ENCODE assay signal across 35 cellular contexts in the genomic region with DNA sequence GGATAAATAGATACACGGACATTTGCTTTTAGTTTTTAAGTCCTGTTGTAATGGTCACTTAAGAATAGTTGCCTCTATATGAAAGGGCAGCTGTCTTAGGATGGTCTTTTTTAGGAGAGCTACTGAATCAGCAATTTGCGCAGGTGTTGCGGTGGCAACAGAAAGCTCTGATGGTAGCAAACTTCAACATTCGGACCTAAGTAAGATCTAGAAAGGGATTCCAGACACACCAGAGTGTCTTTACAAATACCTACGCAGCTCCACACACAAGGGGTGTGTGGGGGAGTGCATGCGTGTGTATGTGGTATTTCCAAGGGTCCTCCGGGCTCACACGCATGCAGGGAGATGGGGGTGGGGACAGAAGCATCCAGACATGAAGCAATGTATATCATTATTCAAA.
"Had no signal": no experiment of that assay in that cellular context is flagged by ENCODE, and none has a peak within 500 bp of the region (broad histone marks: within the 10 kb centered on the region; RNA-seq: fewer than 3 reads in every experiment).

No MANE protein-coding gene starts in this region.

- H3K4me3 Mint-ChIP-seq: activated CD4-positive, alpha-beta memory T cell treated with anti-CD3 and anti-CD28 coated beads for 36 hours; activated CD4-positive, alpha-beta T cell treated with anti-CD3 and anti-CD28 coated beads for 36 hours; activated CD4-positive, alpha-beta T cell treated with anti-CD3 and anti-CD28 coated beads, Interleukin-2, amount 10 ng/mL, durations not matched to agents 24 days and 14 days; activated CD8-positive, alpha-beta memory T cell treated with anti-CD3 and anti-CD28 coated beads, Interleukin-2, amount 10 ng/mL, durations not matched to agents 7 days and 5 days; activated CD8-positive, alpha-beta T cell treated with anti-CD3 and anti-CD28 coated beads, Interleukin-2, amount 10 ng/mL, durations not matched to agents 7 days and 5 days; activated naive CD4-positive, alpha-beta T cell treated with anti-CD3 and anti-CD28 coated beads for 36 hours; activated naive CD4-positive, alpha-beta T cell treated with anti-CD3 and anti-CD28 coated beads, Interleukin-2, amount 50 U/mL, for 24 hours; activated naive CD8-positive, alpha-beta T cell treated with anti-CD3 and anti-CD28 coated beads for 36 hours; activated naive CD8-positive, alpha-beta T cell treated with anti-CD3 and anti-CD28 coated beads, Interleukin-2, amount 50 U/mL, for 24 hours; activated T-helper 1 cell treated with anti-CD3 and anti-CD28 coated beads, Interleukin-12 subunit alpha, Interleukin-12 subunit beta, Interleukin-2, Interleukin-4 antibody, amounts not matched to agents 30 ng/mL and 10 ng/mL and 1 ng/mL, durations not matched to agents 14 hours and 24 hours and 36 hours; dendritic cell treated with granulocyte-macrophage colony-stimulating factor and Interleukin-4, amounts not matched to agents 40 ng/mL and 50 ng/mL, for 4 days; endodermal cell had no signal

- H3K9me3 Mint-ChIP-seq: activated CD4-positive, alpha-beta memory T cell treated with anti-CD3 and anti-CD28 coated beads for 36 hours; activated CD4-positive, alpha-beta T cell treated with anti-CD3 and anti-CD28 coated beads, Interleukin-2, amount 10 ng/mL, durations not matched to agents 24 days and 14 days; activated naive CD4-positive, alpha-beta T cell treated with anti-CD3 and anti-CD28 coated beads for 36 hours; activated naive CD4-positive, alpha-beta T cell treated with anti-CD3 and anti-CD28 coated beads, Interleukin-2, amount 50 U/mL, for 24 hours; activated naive CD8-positive, alpha-beta T cell treated with anti-CD3 and anti-CD28 coated beads for 36 hours; activated naive CD8-positive, alpha-beta T cell treated with anti-CD3 and anti-CD28 coated beads, Interleukin-2, amount 50 U/mL, for 24 hours; activated T-helper 1 cell treated with anti-CD3 and anti-CD28 coated beads, Interleukin-12 subunit alpha, Interleukin-12 subunit beta, Interleukin-2, Interleukin-4 antibody, amounts not matched to agents 30 ng/mL and 10 ng/mL and 1 ng/mL, durations not matched to agents 14 hours and 24 hours and 36 hours; activated T-helper 2 cell treated with anti-CD3 and anti-CD28 coated beads, Interferon-gamma antibody, Interleukin-2, Interleukin-4, amounts not matched to agents 10 μg/mL and 5 μg/mL and 100 μg/mL, durations not matched to agents 14 hours and 24 hours and 36 hours; dendritic cell treated with granulocyte-macrophage colony-stimulating factor and Interleukin-4, amounts not matched to agents 40 ng/mL and 50 ng/mL, for 4 days; endodermal cell had no signal

- H3K27me3 ChIP-seq: colonic mucosa had no signal

- H3K27me3 Mint-ChIP-seq: activated CD4-positive, alpha-beta memory T cell treated with anti-CD3 and anti-CD28 coated beads for 36 hours; activated naive CD8-positive, alpha-beta T cell treated with anti-CD3 and anti-CD28 coated beads for 36 hours had no signal

- DNase-seq: activated CD4-positive, alpha-beta memory T cell treated with anti-CD3 and anti-CD28 coated beads for 36 hours; activated CD4-positive, alpha-beta T cell treated with anti-CD3 and anti-CD28 coated beads for 36 hours; activated CD4-positive, alpha-beta T cell treated with anti-CD3 and anti-CD28 coated beads, Interleukin-2, amount 10 ng/mL, durations not matched to agents 24 days and 14 days; activated CD4-positive, CD25-positive, alpha-beta regulatory T cell; activated CD4-positive, CD25-positive, alpha-beta regulatory T cell treated with anti-CD3 and anti-CD28 coated beads, Interleukin-2, amount 50 U/mL, for 72 hours; activated CD8-positive, alpha-beta memory T cell treated with anti-CD3 and anti-CD28 coated beads, Interleukin-2, amount 10 ng/mL, durations not matched to agents 7 days and 5 days; activated CD8-positive, alpha-beta memory T cell treated with anti-CD3 and anti-CD28 coated beads, Interleukin-2, amount 50 U/mL, for 4 hours; activated CD8-positive, alpha-beta T cell treated with anti-CD3 and anti-CD28 coated beads, Interleukin-2, amount 10 ng/mL, durations not matched to agents 7 days and 5 days; activated effector memory CD4-positive, alpha-beta T cell treated with anti-CD3 and anti-CD28 coated beads, Interleukin-2, amount 50 U/mL, for 16 hours; activated naive CD4-positive, alpha-beta T cell treated with anti-CD3 and anti-CD28 coated beads for 36 hours; activated naive CD8-positive, alpha-beta T cell treated with anti-CD3 and anti-CD28 coated beads for 36 hours; activated naive CD8-positive, alpha-beta T cell treated with anti-CD3 and anti-CD28 coated beads, Interleukin-2, amount 50 U/mL, for 24 hours; activated T-cell treated with anti-CD3 and anti-CD28 coated beads, Interleukin-2, amount 50 U/mL, for 1 hour; activated T-cell treated with anti-CD3 and anti-CD28 coated beads, Interleukin-2, amount 50 U/mL, for 48 hours; adrenal gland; amygdala; aorta; body of pancreas; central memory CD4-positive, alpha-beta T cell; cerebellar nuclear complex; colonic mucosa; dorsolateral prefrontal cortex; effector memory CD4-positive, alpha-beta T cell; endodermal cell; erythroblast; foreskin keratinocyte; head of caudate nucleus; T-helper 2 cell had no signal

- H3K9me3 ChIP-seq: adrenal gland, body of pancreas, colonic mucosa, esophagus muscularis mucosa, gastroesophageal sphincter had no signal

- H3K36me3 ChIP-seq: adrenal gland, cardiac muscle cell, colonic mucosa, esophagus muscularis mucosa, gastroesophageal sphincter had no signal

- H3K27ac ChIP-seq: adrenal gland, body of pancreas, cardiac muscle cell, colonic mucosa, dorsolateral prefrontal cortex, esophagus muscularis mucosa, foreskin keratinocyte, gastroesophageal sphincter had no signal

- H3K4me3 ChIP-seq: adrenal gland, body of pancreas, cardiac muscle cell, colonic mucosa, dorsolateral prefrontal cortex, esophagus muscularis mucosa, gastroesophageal sphincter had no signal

- H3K4me1 ChIP-seq: adrenal gland, body of pancreas, colonic mucosa, foreskin keratinocyte, gastroesophageal sphincter had no signal

- H3K27ac Mint-ChIP-seq: activated CD4-positive, alpha-beta memory T cell treated with anti-CD3 and anti-CD28 coated beads for 36 hours; activated CD4-positive, alpha-beta T cell treated with anti-CD3 and anti-CD28 coated beads for 36 hours; activated CD4-positive, alpha-beta T cell treated with anti-CD3 and anti-CD28 coated beads, Interleukin-2, amount 10 ng/mL, durations not matched to agents 24 days and 14 days; activated CD8-positive, alpha-beta memory T cell treated with anti-CD3 and anti-CD28 coated beads, Interleukin-2, amount 10 ng/mL, durations not matched to agents 7 days and 5 days; activated CD8-positive, alpha-beta T cell treated with anti-CD3 and anti-CD28 coated beads, Interleukin-2, amount 10 ng/mL, durations not matched to agents 7 days and 5 days; activated naive CD4-positive, alpha-beta T cell treated with anti-CD3 and anti-CD28 coated beads for 36 hours; activated naive CD4-positive, alpha-beta T cell treated with anti-CD3 and anti-CD28 coated beads, Interleukin-2, amount 50 U/mL, for 24 hours; activated naive CD8-positive, alpha-beta T cell treated with anti-CD3 and anti-CD28 coated beads for 36 hours; activated naive CD8-positive, alpha-beta T cell treated with anti-CD3 and anti-CD28 coated beads, Interleukin-2, amount 50 U/mL, for 24 hours; activated T-helper 1 cell treated with anti-CD3 and anti-CD28 coated beads, Interleukin-12 subunit alpha, Interleukin-12 subunit beta, Interleukin-2, Interleukin-4 antibody, amounts not matched to agents 30 ng/mL and 10 ng/mL and 1 ng/mL, durations not matched to agents 14 hours and 24 hours and 36 hours; activated T-helper 2 cell treated with anti-CD3 and anti-CD28 coated beads, Interferon-gamma antibody, Interleukin-2, Interleukin-4, amounts not matched to agents 10 μg/mL and 5 μg/mL and 100 μg/mL, durations not matched to agents 14 hours and 24 hours and 36 hours; dendritic cell treated with granulocyte-macrophage colony-stimulating factor and Interleukin-4, amounts not matched to agents 40 ng/mL and 50 ng/mL, for 4 days; endodermal cell had no signal

- H3K36me3 Mint-ChIP-seq: activated CD4-positive, alpha-beta memory T cell treated with anti-CD3 and anti-CD28 coated beads for 36 hours; activated CD8-positive, alpha-beta memory T cell treated with anti-CD3 and anti-CD28 coated beads, Interleukin-2, amount 10 ng/mL, durations not matched to agents 7 days and 5 days; activated naive CD4-positive, alpha-beta T cell treated with anti-CD3 and anti-CD28 coated beads, Interleukin-2, amount 50 U/mL, for 24 hours; activated naive CD8-positive, alpha-beta T cell treated with anti-CD3 and anti-CD28 coated beads for 36 hours had no signal

- ATAC-seq: activated CD4-positive, alpha-beta T cell treated with anti-CD3 and anti-CD28 coated beads for 36 hours; activated CD8-positive, alpha-beta memory T cell treated with anti-CD3 and anti-CD28 coated beads, Interleukin-2, amount 10 ng/mL, durations not matched to agents 7 days and 5 days; activated CD8-positive, alpha-beta T cell treated with anti-CD3 and anti-CD28 coated beads, Interleukin-2, amount 10 ng/mL, durations not matched to agents 7 days and 5 days; activated naive CD8-positive, alpha-beta T cell treated with anti-CD3 and anti-CD28 coated beads, Interleukin-2, amount 50 U/mL, for 24 hours; body of pancreas; foreskin keratinocyte; gastroesophageal sphincter had no signal
